ENCODE assay signal across 17 cellular contexts in genomic region chr20:4471221-4471620, GRCh38.
"Had no signal": no experiment of that assay in that cellular context is flagged by ENCODE, and none has a peak within 500 bp of the region (broad histone marks: within the 10 kb centered on the region; RNA-seq: fewer than 3 reads in every experiment).

No MANE protein-coding gene starts in this region.

- H3K4me1 Mint-ChIP-seq: activated B cell treated with CpG ODN at 0.5 μM for 24 hours; activated CD4-positive, alpha-beta T cell treated with anti-CD3 and anti-CD28 coated beads, Interleukin-2, amount 10 ng/mL, durations not matched to agents 7 days and 5 days; activated naive CD4-positive, alpha-beta T cell treated with anti-CD3 and anti-CD28 coated beads, Interleukin-2, amount 10 ng/mL, durations not matched to agents 7 days and 5 days had no signal

- H3K4me3 ChIP-seq: heart right ventricle, left ventricle myocardium inferior, psoas muscle, upper lobe of right lung had no signal

- H3K27ac Mint-ChIP-seq: activated B cell treated with CpG ODN at 0.5 μM for 24 hours; activated CD4-positive, alpha-beta T cell treated with anti-CD3 and anti-CD28 coated beads, Interleukin-2, amount 10 ng/mL, durations not matched to agents 7 days and 5 days; activated naive CD4-positive, alpha-beta T cell treated with anti-CD3 and anti-CD28 coated beads, Interleukin-2, amount 10 ng/mL, durations not matched to agents 7 days and 5 days; activated T-helper 2 cell treated with anti-CD3 and anti-CD28 coated beads, Interferon-gamma antibody, Interleukin-2, Interleukin-4, amounts not matched to agents 10 μg/mL and 5 μg/mL and 100 μg/mL, durations not matched to agents 14 hours and 24 hours and 36 hours; nephron; stimulated activated naive CD8-positive, alpha-beta T cell treated with anti-CD3 and anti-CD28 coated beads, Interleukin-15, Interleukin-2, amounts not matched to agents 100 ng/mL and 50 ng/mL, for 24 hours had no signal

- H3K27me3 ChIP-seq: upper lobe of right lung had no signal

- H3K4me1 ChIP-seq: heart right ventricle, left ventricle myocardium inferior, psoas muscle, upper lobe of right lung had no signal

- H3K36me3 ChIP-seq: heart right ventricle, left ventricle myocardium inferior, upper lobe of right lung had no signal

- H3K36me3 Mint-ChIP-seq: activated naive CD4-positive, alpha-beta T cell treated with anti-CD3 and anti-CD28 coated beads, Interleukin-2, amount 10 ng/mL, durations not matched to agents 7 days and 5 days had no signal

- H3K9me3 ChIP-seq: heart right ventricle, left ventricle myocardium inferior, psoas muscle, upper lobe of right lung had no signal

- H3K4me3 Mint-ChIP-seq: activated B cell treated with CpG ODN at 0.5 μM for 24 hours; activated CD4-positive, alpha-beta T cell treated with anti-CD3 and anti-CD28 coated beads, Interleukin-2, amount 10 ng/mL, durations not matched to agents 7 days and 5 days; activated naive CD4-positive, alpha-beta T cell treated with anti-CD3 and anti-CD28 coated beads, Interleukin-2, amount 10 ng/mL, durations not matched to agents 7 days and 5 days; nephron; stimulated activated naive CD8-positive, alpha-beta T cell treated with anti-CD3 and anti-CD28 coated beads, Interleukin-15, Interleukin-2, amounts not matched to agents 100 ng/mL and 50 ng/mL, for 24 hours had no signal

- H3K27ac ChIP-seq: heart right ventricle, left ventricle myocardium inferior, psoas muscle, upper lobe of right lung had no signal

- H3K9me3 Mint-ChIP-seq: activated B cell treated with CpG ODN at 0.5 μM for 24 hours; activated CD4-positive, alpha-beta T cell treated with anti-CD3 and anti-CD28 coated beads, Interleukin-2, amount 10 ng/mL, durations not matched to agents 7 days and 5 days; activated naive CD4-positive, alpha-beta T cell treated with anti-CD3 and anti-CD28 coated beads, Interleukin-2, amount 10 ng/mL, durations not matched to agents 7 days and 5 days; activated T-helper 2 cell treated with anti-CD3 and anti-CD28 coated beads, Interferon-gamma antibody, Interleukin-2, Interleukin-4, amounts not matched to agents 10 μg/mL and 5 μg/mL and 100 μg/mL, durations not matched to agents 14 hours and 24 hours and 36 hours; nephron; stimulated activated naive CD8-positive, alpha-beta T cell treated with anti-CD3 and anti-CD28 coated beads, Interleukin-15, Interleukin-2, amounts not matched to agents 100 ng/mL and 50 ng/mL, for 24 hours had no signal

- DNase-seq: activated B cell treated with CpG ODN at 0.5 μM for 24 hours; activated CD4-positive, alpha-beta T cell treated with anti-CD3 and anti-CD28 coated beads, Interleukin-2, amount 10 ng/mL, durations not matched to agents 7 days and 5 days; activated naive CD4-positive, alpha-beta T cell treated with anti-CD3 and anti-CD28 coated beads, Interleukin-2, amount 10 ng/mL, durations not matched to agents 7 days and 5 days; activated T-cell treated with anti-CD3 and anti-CD28 coated beads for 4 hours; amniotic stem cell; dermis blood vessel endothelial cell; heart right ventricle; left ventricle myocardium inferior; mesendoderm; psoas muscle; stimulated activated CD4-positive, alpha-beta T cell treated with anti-CD3 and anti-CD28 coated beads, Interleukin-12 subunit alpha, Interleukin-12 subunit beta, amount 100 ng/mL, for 4 hours; stimulated activated CD4-positive, alpha-beta T cell treated with anti-CD3 and anti-CD28 coated beads, Interleukin-2, amount 100 ng/mL, for 48 hours; T-helper 2 cell; upper lobe of right lung had no signal
